ENCODE assay signal across 17 cellular contexts in genomic region chr20:32192698-32193097, GRCh38. TPM values are rescaled to one million over a fixed set of nuclear protein-coding genes. Genes with fewer than 3 reads are reported as not detected.
DNase-seq lines count a peak whose midpoint lies in the region; ATAC-seq and TF ChIP-seq lines count a peak whose summit lies in the region.
"Had no signal": no experiment of that assay in that cellular context is flagged by ENCODE, and none has a peak within 500 bp of the region (broad histone marks: within the 10 kb centered on the region; RNA-seq: fewer than 3 reads in every experiment).

No MANE protein-coding gene starts in this region.

- H3K4me1 Mint-ChIP-seq in activated naive CD4-positive, alpha-beta T cell treated with anti-CD3 and anti-CD28 coated beads for 36 hours (ENCODE audit: low read depth) = peaks cover 60% of the 10 kb centered on the region
- peaks cover 70% of the 10 kb centered on the region for H3K4me1 Mint-ChIP-seq in stimulated activated effector memory CD8-positive, alpha-beta T cell treated with anti-CD3 and anti-CD28 coated beads, Interleukin-12 subunit alpha, Interleukin-12 subunit beta, amount 100 ng/mL, for 72 hours

- intact Hi-C loops in activated naive CD4-positive, alpha-beta T cell treated with anti-CD3 and anti-CD28 coated beads for 36 hours (cut with micrococcal nuclease) = no loop called here

- H3K27me3 ChIP-seq in liver (ENCODE audit: control insufficient read depth in 4 of 4, insufficient read depth in 4 of 4, low read length in 3 of 4) (no peaks in the 10 kb centered on the region), foreskin keratinocyte (no peaks in the 10 kb centered on the region)
- H3K27me3 ChIP-seq: dorsolateral prefrontal cortex, esophagus squamous epithelium, neural progenitor cell, tibial artery had no signal

- H3K4me3 Mint-ChIP-seq in activated naive CD4-positive, alpha-beta T cell treated with anti-CD3 and anti-CD28 coated beads for 36 hours = no peak overlapping the region
- H3K4me3 Mint-ChIP-seq in stimulated activated effector memory CD8-positive, alpha-beta T cell treated with anti-CD3 and anti-CD28 coated beads, Interleukin-12 subunit alpha, Interleukin-12 subunit beta, amount 100 ng/mL, for 72 hours = no peak overlapping the region
- H3K4me3 Mint-ChIP-seq: memory B cell, neural progenitor cell had no signal

- H3K36me3 ChIP-seq in SK-N-MC (ENCODE audit: insufficient read depth, low read length) (peaks cover 26% of the 10 kb centered on the region), liver (ENCODE audit: control insufficient read depth in 4 of 4, insufficient read depth in 3 of 4, low read depth in 1 of 4, low read length in 3 of 4) (peaks cover 2 to 10% (median 4%) of the 10 kb centered on the region in 4 donors)
- H3K36me3 ChIP-seq: neural progenitor cell had no signal

- no peak for DNase-seq in activated naive CD4-positive, alpha-beta T cell treated with anti-CD3 and anti-CD28 coated beads, Interleukin-2, amount 50 U/mL, for 72 hours (ENCODE audit: low spot score in 2 of 2)
- no peak for DNase-seq in activated naive CD4-positive, alpha-beta T cell treated with anti-CD3 and anti-CD28 coated beads for 36 hours
- DNase-seq in SK-N-MC (ENCODE audit: low read depth, low spot score) (no peak), foreskin keratinocyte (no peak)
- DNase-seq in stimulated activated effector memory CD8-positive, alpha-beta T cell treated with anti-CD3 and anti-CD28 coated beads, Interleukin-12 subunit alpha, Interleukin-12 subunit beta, amount 100 ng/mL, for 72 hours (ENCODE audit: low spot score in 2 of 2) = no peak
- DNase-seq: activated CD4-positive, alpha-beta T cell treated with anti-CD3 and anti-CD28 coated beads for 48 hours; dorsolateral prefrontal cortex; esophagus squamous epithelium; NCI-H1930; NCI-H446; SW 1271 had no signal

- TF ChIP-seq CTCF in liver (IDR thresholded peaks at IDR 0.05; ENCODE audit: low read depth, low read length, missing input control) (no peak), foreskin keratinocyte (conservative IDR thresholded peaks at IDR 0.05) (no peak)

- CTCF ChIA-PET in activated naive CD4-positive, alpha-beta T cell treated with anti-CD3 and anti-CD28 coated beads for 36 hours (lab: Charles Lee) = no interaction called here

- TF ChIP-seq RAD21 in liver (IDR thresholded peaks at IDR 0.05) = no peak

- H3K9me3 ChIP-seq in SK-N-MC (ENCODE audit: low read depth, low read length) (no peaks in the 10 kb centered on the region), liver (ENCODE audit: control insufficient read depth in 4 of 4, low read length in 3 of 4) (no peaks in the 10 kb centered on the region)
- H3K9me3 ChIP-seq: esophagus squamous epithelium, tibial artery had no signal

- H3K9ac ChIP-seq in SK-N-MC (ENCODE audit: insufficient read length) (no peak overlapping the region), liver (ENCODE audit: low read depth in 1 of 2, low read length in 2 of 2) (no peak overlapping the region)
- H3K9ac ChIP-seq: neural progenitor cell had no signal

- peaks cover 5 to 36% (median 20%) of the 10 kb centered on the region in 4 donors for H3K4me1 ChIP-seq in liver (ENCODE audit: control insufficient read depth in 4 of 4, insufficient read depth in 4 of 4, low read length in 3 of 4)
- H3K4me1 ChIP-seq in foreskin keratinocyte = peaks cover 3% of the 10 kb centered on the region

- H3K4me3 ChIP-seq in SK-N-MC (no peak overlapping the region), liver (ENCODE audit: low read depth in 1 of 3, low read length in 3 of 3) (no peak overlapping the region)
- H3K4me3 ChIP-seq: dorsolateral prefrontal cortex, esophagus squamous epithelium, neural progenitor cell, tibial artery had no signal

- WGBS in liver = 77% methylated on average over 3 of the region's 3 CpGs

- no peak for ATAC-seq in activated naive CD4-positive, alpha-beta T cell treated with anti-CD3 and anti-CD28 coated beads, Interleukin-2, amount 50 U/mL, for 72 hours
- ATAC-seq in stimulated activated effector memory CD8-positive, alpha-beta T cell treated with anti-CD3 and anti-CD28 coated beads, Interleukin-12 subunit alpha, Interleukin-12 subunit beta, amount 100 ng/mL, for 72 hours = no peak
- no peak for ATAC-seq in foreskin keratinocyte
- no peak for ATAC-seq in HG02885 (IDR thresholded peaks at IDR 0.05; ENCODE audit: poor library complexity, unreplicated experiment)
- no peak for ATAC-seq in GM18517 (IDR thresholded peaks at IDR 0.05; ENCODE audit: unreplicated experiment)

- H3K9me3 Mint-ChIP-seq in activated naive CD4-positive, alpha-beta T cell treated with anti-CD3 and anti-CD28 coated beads, Interleukin-2, amount 50 U/mL, for 72 hours = no peaks in the 10 kb centered on the region
- no peaks in the 10 kb centered on the region for H3K9me3 Mint-ChIP-seq in activated naive CD4-positive, alpha-beta T cell treated with anti-CD3 and anti-CD28 coated beads for 36 hours
- H3K9me3 Mint-ChIP-seq in stimulated activated effector memory CD8-positive, alpha-beta T cell treated with anti-CD3 and anti-CD28 coated beads, Interleukin-12 subunit alpha, Interleukin-12 subunit beta, amount 100 ng/mL, for 72 hours = no peaks in the 10 kb centered on the region
- H3K9me3 Mint-ChIP-seq: memory B cell, neural progenitor cell had no signal

- peaks cover 31 to 39% of the 10 kb centered on the region in 2 donors for H3K36me3 Mint-ChIP-seq in activated naive CD4-positive, alpha-beta T cell treated with anti-CD3 and anti-CD28 coated beads, Interleukin-2, amount 50 U/mL, for 72 hours
- peaks cover 41% of the 10 kb centered on the region for H3K36me3 Mint-ChIP-seq in activated naive CD4-positive, alpha-beta T cell treated with anti-CD3 and anti-CD28 coated beads for 36 hours (ENCODE audit: low read depth)
- H3K36me3 Mint-ChIP-seq in stimulated activated effector memory CD8-positive, alpha-beta T cell treated with anti-CD3 and anti-CD28 coated beads, Interleukin-12 subunit alpha, Interleukin-12 subunit beta, amount 100 ng/mL, for 72 hours = peaks cover 100% of the 10 kb centered on the region

- H3K27me3 Mint-ChIP-seq in activated naive CD4-positive, alpha-beta T cell treated with anti-CD3 and anti-CD28 coated beads for 36 hours (ENCODE audit: low read depth) = no peaks in the 10 kb centered on the region

- H3K27ac ChIP-seq in SK-N-MC (peak overlapping the region; percentile 49; the same call in 1 of the 2 replicates), liver (ENCODE audit: low read depth in 1 of 2, low read length in 2 of 2) (no peak overlapping the region), foreskin keratinocyte (no peak overlapping the region)
- H3K27ac ChIP-seq: esophagus squamous epithelium, neural progenitor cell, tibial artery had no signal

- peak overlapping the region; percentile 56 to 64 for H3K27ac Mint-ChIP-seq in activated naive CD4-positive, alpha-beta T cell treated with anti-CD3 and anti-CD28 coated beads, Interleukin-2, amount 50 U/mL, for 72 hours
- H3K27ac Mint-ChIP-seq in activated naive CD4-positive, alpha-beta T cell treated with anti-CD3 and anti-CD28 coated beads for 36 hours = no peak overlapping the region
- peak overlapping the region; percentile 69 for H3K27ac Mint-ChIP-seq in stimulated activated effector memory CD8-positive, alpha-beta T cell treated with anti-CD3 and anti-CD28 coated beads, Interleukin-12 subunit alpha, Interleukin-12 subunit beta, amount 100 ng/mL, for 72 hours
- H3K27ac Mint-ChIP-seq: memory B cell, neural progenitor cell had no signal

TF ChIP-seq in liver, 16 proteins besides CTCF, POLR2A, EP300 and RAD21:
- no peak for TF ChIP-seq JUND (IDR thresholded peaks at IDR 0.05)
- peak; percentile 97 for TF ChIP-seq NR2F2 (IDR thresholded peaks at IDR 0.05)
- no peak for TF ChIP-seq HNF4G (IDR thresholded peaks at IDR 0.05)

RNA-seq across cellular contexts. Expression of gene PLAGL2, which starts 14.8 kb away (rescaled TPM):
- 10 to 100 TPM; 51.3 to 65.2 TPM for total RNA-seq in activated naive CD4-positive, alpha-beta T cell treated with anti-CD3 and anti-CD28 coated beads, Interleukin-2, amount 50 U/mL, for 72 hours
- 10 to 100 TPM; 63.3 to 64.9 TPM for total RNA-seq in activated naive CD4-positive, alpha-beta T cell treated with anti-CD3 and anti-CD28 coated beads for 36 hours
- total RNA-seq in liver (1 to 10 TPM; 1.8 to 7.2 TPM), foreskin keratinocyte (11.6 and 12.3 TPM in 2 replicates)
- polyA plus RNA-seq in liver (1 to 10 TPM; 1.3 to 1.5 TPM), foreskin keratinocyte (5.6 and 6.3 TPM in 2 replicates)

RNA-seq across cellular contexts. Expression of gene POFUT1, which starts 15.0 kb away (rescaled TPM):
- 10 to 100 TPM; 18.7 to 39.7 TPM for total RNA-seq in activated naive CD4-positive, alpha-beta T cell treated with anti-CD3 and anti-CD28 coated beads, Interleukin-2, amount 50 U/mL, for 72 hours
- 10 to 100 TPM; 37.1 to 38.9 TPM for total RNA-seq in activated naive CD4-positive, alpha-beta T cell treated with anti-CD3 and anti-CD28 coated beads for 36 hours
- 10 to 100 TPM; 25.7 to 43.3 TPM for total RNA-seq in liver
- polyA plus RNA-seq in liver = 10 to 100 TPM; 14.6 to 23.8 TPM
- total RNA-seq in foreskin keratinocyte = 35.3 and 35.9 TPM in 2 replicates
- 13.3 and 16.8 TPM in 2 replicates for polyA plus RNA-seq in foreskin keratinocyte
